In the genomic region with DNA sequence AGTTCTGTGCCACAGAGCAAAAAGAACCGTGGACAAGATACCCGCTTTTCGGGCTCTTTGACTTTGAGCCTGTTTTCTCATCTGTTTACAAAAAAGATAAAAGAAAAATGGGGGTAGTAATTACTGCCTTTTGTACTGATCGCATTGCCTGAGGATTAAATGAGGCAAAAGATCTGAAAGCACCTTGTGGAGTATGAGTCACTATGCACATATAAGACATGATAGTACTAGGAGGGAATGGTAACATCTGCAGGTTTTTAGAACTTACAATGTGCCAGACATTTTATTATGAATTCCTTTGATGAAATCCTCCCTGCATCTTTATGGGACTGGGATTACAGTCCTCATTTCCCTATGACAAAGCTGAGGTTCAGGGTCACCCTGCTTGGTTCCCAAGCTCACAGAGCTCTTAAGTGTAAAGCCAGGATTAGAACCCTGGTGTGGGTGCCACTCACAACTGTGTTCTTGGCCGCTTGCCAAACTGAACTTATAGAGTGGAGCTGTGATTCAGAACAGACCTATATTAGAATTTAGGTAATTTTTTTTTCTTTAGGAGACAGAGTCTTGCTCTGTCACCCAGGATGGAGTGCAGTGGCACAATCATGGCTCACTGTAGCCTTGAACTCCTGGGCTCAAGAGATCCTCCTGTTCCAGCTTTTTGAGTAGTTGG, we compare ENCODE assay signal across 1 cellular context.
TF ChIP-seq lines count a peak whose summit lies in the region.

No MANE protein-coding gene starts in this region.

TF ChIP-seq in HepG2, 621 proteins besides CTCF, POLR2A, EP300 and RAD21 (continues in another document):
- TF ChIP-seq ZNF335 (CRISPR knock-in tag; IDR thresholded peaks at IDR 0.05): no peak
- no peak for TF ChIP-seq DNMT3B (CRISPR knock-in tag; conservative IDR thresholded peaks at IDR 0.05)
- TF ChIP-seq HMGA1 (CRISPR knock-in tag; conservative IDR thresholded peaks at IDR 0.05): no peak
- TF ChIP-seq, protein P1, sequence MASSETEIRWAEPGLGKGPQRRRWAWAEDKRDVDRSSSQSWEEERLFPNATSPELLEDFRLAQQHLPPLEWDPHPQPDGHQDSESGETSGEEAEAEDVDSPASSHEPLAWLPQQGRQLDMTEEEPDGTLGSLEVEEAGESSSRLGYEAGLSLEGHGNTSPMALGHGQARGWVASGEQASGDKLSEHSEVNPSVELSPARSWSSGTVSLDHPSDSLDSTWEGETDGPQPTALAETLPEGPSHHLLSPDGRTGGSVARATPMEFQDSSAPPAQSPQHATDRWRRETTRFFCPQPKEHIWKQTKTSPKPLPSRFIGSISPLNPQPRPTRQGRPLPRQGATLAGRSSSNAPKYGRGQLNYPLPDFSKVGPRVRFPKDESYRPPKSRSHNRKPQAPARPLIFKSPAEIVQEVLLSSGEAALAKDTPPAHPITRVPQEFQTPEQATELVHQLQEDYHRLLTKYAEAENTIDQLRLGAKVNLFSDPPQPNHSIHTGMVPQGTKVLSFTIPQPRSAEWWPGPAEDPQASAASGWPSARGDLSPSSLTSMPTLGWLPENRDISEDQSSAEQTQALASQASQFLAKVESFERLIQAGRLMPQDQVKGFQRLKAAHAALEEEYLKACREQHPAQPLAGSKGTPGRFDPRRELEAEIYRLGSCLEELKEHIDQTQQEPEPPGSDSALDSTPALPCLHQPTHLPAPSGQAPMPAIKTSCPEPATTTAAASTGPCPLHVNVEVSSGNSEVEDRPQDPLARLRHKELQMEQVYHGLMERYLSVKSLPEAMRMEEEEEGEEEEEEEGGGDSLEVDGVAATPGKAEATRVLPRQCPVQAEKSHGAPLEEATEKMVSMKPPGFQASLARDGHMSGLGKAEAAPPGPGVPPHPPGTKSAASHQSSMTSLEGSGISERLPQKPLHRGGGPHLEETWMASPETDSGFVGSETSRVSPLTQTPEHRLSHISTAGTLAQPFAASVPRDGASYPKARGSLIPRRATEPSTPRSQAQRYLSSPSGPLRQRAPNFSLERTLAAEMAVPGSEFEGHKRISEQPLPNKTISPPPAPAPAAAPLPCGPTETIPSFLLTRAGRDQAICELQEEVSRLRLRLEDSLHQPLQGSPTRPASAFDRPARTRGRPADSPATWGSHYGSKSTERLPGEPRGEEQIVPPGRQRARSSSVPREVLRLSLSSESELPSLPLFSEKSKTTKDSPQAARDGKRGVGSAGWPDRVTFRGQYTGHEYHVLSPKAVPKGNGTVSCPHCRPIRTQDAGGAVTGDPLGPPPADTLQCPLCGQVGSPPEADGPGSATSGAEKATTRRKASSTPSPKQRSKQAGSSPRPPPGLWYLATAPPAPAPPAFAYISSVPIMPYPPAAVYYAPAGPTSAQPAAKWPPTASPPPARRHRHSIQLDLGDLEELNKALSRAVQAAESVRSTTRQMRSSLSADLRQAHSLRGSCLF (CRISPR knock-in tag; IDR thresholded peaks at IDR 0.05; ENCODE audit: borderline replicate concordance): no peak
- TF ChIP-seq IKZF1 (IDR thresholded peaks at IDR 0.05): no peak
- TF ChIP-seq ZFP36L2 (CRISPR knock-in tag; IDR thresholded peaks at IDR 0.05): no peak
- no peak for TF ChIP-seq MATR3 (CRISPR knock-in tag; IDR thresholded peaks at IDR 0.05)
- TF ChIP-seq KDM2A (CRISPR knock-in tag; IDR thresholded peaks at IDR 0.05; ENCODE audit: borderline replicate concordance, low read depth): no peak
- no peak for TF ChIP-seq ZNF468 (CRISPR knock-in tag; IDR thresholded peaks at IDR 0.05)
- TF ChIP-seq ZNF350 (CRISPR knock-in tag; IDR thresholded peaks at IDR 0.05; ENCODE audit: borderline replicate concordance, low read depth): no peak
- TF ChIP-seq, protein P2, sequence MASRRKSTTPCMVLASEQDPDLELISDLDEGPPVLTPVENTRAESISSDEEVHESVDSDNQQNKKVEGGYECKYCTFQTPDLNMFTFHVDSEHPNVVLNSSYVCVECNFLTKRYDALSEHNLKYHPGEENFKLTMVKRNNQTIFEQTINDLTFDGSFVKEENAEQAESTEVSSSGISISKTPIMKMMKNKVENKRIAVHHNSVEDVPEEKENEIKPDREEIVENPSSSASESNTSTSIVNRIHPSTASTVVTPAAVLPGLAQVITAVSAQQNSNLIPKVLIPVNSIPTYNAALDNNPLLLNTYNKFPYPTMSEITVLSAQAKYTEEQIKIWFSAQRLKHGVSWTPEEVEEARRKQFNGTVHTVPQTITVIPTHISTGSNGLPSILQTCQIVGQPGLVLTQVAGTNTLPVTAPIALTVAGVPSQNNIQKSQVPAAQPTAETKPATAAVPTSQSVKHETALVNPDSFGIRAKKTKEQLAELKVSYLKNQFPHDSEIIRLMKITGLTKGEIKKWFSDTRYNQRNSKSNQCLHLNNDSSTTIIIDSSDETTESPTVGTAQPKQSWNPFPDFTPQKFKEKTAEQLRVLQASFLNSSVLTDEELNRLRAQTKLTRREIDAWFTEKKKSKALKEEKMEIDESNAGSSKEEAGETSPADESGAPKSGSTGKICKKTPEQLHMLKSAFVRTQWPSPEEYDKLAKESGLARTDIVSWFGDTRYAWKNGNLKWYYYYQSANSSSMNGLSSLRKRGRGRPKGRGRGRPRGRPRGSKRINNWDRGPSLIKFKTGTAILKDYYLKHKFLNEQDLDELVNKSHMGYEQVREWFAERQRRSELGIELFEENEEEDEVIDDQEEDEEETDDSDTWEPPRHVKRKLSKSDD (CRISPR knock-in tag; IDR thresholded peaks at IDR 0.05; ENCODE audit: low read depth): no peak
- TF ChIP-seq, protein P3, sequence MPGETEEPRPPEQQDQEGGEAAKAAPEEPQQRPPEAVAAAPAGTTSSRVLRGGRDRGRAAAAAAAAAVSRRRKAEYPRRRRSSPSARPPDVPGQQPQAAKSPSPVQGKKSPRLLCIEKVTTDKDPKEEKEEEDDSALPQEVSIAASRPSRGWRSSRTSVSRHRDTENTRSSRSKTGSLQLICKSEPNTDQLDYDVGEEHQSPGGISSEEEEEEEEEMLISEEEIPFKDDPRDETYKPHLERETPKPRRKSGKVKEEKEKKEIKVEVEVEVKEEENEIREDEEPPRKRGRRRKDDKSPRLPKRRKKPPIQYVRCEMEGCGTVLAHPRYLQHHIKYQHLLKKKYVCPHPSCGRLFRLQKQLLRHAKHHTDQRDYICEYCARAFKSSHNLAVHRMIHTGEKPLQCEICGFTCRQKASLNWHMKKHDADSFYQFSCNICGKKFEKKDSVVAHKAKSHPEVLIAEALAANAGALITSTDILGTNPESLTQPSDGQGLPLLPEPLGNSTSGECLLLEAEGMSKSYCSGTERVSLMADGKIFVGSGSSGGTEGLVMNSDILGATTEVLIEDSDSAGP (CRISPR knock-in tag; IDR thresholded peaks at IDR 0.05; ENCODE audit: borderline replicate concordance): no peak
- no peak for TF ChIP-seq ZNF746 (CRISPR knock-in tag; IDR thresholded peaks at IDR 0.05)
- no peak for TF ChIP-seq KLF15 (CRISPR knock-in tag; IDR thresholded peaks at IDR 0.05; ENCODE audit: borderline replicate concordance)
- TF ChIP-seq, protein P4, sequence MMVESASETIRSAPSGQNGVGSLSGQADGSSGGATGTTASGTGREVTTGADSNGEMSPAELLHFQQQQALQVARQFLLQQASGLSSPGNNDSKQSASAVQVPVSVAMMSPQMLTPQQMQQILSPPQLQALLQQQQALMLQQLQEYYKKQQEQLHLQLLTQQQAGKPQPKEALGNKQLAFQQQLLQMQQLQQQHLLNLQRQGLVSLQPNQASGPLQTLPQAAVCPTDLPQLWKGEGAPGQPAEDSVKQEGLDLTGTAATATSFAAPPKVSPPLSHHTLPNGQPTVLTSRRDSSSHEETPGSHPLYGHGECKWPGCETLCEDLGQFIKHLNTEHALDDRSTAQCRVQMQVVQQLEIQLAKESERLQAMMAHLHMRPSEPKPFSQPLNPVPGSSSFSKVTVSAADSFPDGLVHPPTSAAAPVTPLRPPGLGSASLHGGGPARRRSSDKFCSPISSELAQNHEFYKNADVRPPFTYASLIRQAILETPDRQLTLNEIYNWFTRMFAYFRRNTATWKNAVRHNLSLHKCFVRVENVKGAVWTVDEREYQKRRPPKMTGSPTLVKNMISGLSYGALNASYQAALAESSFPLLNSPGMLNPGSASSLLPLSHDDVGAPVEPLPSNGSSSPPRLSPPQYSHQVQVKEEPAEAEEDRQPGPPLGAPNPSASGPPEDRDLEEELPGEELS (CRISPR knock-in tag; IDR thresholded peaks at IDR 0.05): peak; percentile 83
- no peak for TF ChIP-seq NFRKB (IDR thresholded peaks at IDR 0.05)
- TF ChIP-seq, protein P5, sequence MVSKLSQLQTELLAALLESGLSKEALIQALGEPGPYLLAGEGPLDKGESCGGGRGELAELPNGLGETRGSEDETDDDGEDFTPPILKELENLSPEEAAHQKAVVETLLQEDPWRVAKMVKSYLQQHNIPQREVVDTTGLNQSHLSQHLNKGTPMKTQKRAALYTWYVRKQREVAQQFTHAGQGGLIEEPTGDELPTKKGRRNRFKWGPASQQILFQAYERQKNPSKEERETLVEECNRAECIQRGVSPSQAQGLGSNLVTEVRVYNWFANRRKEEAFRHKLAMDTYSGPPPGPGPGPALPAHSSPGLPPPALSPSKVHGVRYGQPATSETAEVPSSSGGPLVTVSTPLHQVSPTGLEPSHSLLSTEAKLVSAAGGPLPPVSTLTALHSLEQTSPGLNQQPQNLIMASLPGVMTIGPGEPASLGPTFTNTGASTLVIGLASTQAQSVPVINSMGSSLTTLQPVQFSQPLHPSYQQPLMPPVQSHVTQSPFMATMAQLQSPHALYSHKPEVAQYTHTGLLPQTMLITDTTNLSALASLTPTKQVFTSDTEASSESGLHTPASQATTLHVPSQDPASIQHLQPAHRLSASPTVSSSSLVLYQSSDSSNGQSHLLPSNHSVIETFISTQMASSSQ (IDR thresholded peaks at IDR 0.05; ENCODE audit: low read depth): no peak
- TF ChIP-seq, protein P5 (CRISPR knock-in tag; IDR thresholded peaks at IDR 0.05; ENCODE audit: borderline replicate concordance): no peak
- TF ChIP-seq ZNF431 (CRISPR knock-in tag; IDR thresholded peaks at IDR 0.05; ENCODE audit: borderline replicate concordance, low read depth): no peak
- no peak for TF ChIP-seq ZNF451 (CRISPR knock-in tag; IDR thresholded peaks at IDR 0.05)
- no peak for TF ChIP-seq HNRNPUL1 (IDR thresholded peaks at IDR 0.05; ENCODE audit: low read depth, low read length)
- TF ChIP-seq, protein P6, sequence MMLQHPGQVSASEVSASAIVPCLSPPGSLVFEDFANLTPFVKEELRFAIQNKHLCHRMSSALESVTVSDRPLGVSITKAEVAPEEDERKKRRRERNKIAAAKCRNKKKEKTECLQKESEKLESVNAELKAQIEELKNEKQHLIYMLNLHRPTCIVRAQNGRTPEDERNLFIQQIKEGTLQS (CRISPR knock-in tag; IDR thresholded peaks at IDR 0.05): peak; percentile 54; the same call in 1 of the 2 replicates
- TF ChIP-seq SMYD3 (CRISPR knock-in tag; IDR thresholded peaks at IDR 0.05): no peak
- TF ChIP-seq, protein P7, sequence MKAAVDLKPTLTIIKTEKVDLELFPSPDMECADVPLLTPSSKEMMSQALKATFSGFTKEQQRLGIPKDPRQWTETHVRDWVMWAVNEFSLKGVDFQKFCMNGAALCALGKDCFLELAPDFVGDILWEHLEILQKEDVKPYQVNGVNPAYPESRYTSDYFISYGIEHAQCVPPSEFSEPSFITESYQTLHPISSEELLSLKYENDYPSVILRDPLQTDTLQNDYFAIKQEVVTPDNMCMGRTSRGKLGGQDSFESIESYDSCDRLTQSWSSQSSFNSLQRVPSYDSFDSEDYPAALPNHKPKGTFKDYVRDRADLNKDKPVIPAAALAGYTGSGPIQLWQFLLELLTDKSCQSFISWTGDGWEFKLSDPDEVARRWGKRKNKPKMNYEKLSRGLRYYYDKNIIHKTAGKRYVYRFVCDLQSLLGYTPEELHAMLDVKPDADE (CRISPR knock-in tag; IDR thresholded peaks at IDR 0.05): no peak
- TF ChIP-seq ZNF496 (CRISPR knock-in tag; IDR thresholded peaks at IDR 0.05; ENCODE audit: insufficient replicate concordance): no peak
- no peak for TF ChIP-seq HNRNPH1 (optimal IDR thresholded peaks at IDR 0.05; ENCODE audit: low read depth, low read length)
- no peak for TF ChIP-seq ARNT (IDR thresholded peaks at IDR 0.05)
- peak; percentile 38; the same call in 1 of the 2 replicates for TF ChIP-seq SIX1 (CRISPR knock-in tag; IDR thresholded peaks at IDR 0.05; ENCODE audit: borderline replicate concordance)
- TF ChIP-seq ZNF780A (CRISPR knock-in tag; IDR thresholded peaks at IDR 0.05): no peak
- TF ChIP-seq, protein P8, sequence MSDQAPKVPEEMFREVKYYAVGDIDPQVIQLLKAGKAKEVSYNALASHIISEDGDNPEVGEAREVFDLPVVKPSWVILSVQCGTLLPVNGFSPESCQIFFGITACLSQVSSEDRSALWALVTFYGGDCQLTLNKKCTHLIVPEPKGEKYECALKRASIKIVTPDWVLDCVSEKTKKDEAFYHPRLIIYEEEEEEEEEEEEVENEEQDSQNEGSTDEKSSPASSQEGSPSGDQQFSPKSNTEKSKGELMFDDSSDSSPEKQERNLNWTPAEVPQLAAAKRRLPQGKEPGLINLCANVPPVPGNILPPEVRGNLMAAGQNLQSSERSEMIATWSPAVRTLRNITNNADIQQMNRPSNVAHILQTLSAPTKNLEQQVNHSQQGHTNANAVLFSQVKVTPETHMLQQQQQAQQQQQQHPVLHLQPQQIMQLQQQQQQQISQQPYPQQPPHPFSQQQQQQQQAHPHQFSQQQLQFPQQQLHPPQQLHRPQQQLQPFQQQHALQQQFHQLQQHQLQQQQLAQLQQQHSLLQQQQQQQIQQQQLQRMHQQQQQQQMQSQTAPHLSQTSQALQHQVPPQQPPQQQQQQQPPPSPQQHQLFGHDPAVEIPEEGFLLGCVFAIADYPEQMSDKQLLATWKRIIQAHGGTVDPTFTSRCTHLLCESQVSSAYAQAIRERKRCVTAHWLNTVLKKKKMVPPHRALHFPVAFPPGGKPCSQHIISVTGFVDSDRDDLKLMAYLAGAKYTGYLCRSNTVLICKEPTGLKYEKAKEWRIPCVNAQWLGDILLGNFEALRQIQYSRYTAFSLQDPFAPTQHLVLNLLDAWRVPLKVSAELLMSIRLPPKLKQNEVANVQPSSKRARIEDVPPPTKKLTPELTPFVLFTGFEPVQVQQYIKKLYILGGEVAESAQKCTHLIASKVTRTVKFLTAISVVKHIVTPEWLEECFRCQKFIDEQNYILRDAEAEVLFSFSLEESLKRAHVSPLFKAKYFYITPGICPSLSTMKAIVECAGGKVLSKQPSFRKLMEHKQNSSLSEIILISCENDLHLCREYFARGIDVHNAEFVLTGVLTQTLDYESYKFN (CRISPR knock-in tag; conservative IDR thresholded peaks at IDR 0.05): peak; percentile 67
- no peak for TF ChIP-seq HOXA5 (CRISPR knock-in tag; IDR thresholded peaks at IDR 0.05)
- no peak for TF ChIP-seq ZSCAN20 (CRISPR knock-in tag; IDR thresholded peaks at IDR 0.05; ENCODE audit: borderline replicate concordance)
- peak; percentile 33; the same call in 1 of the 2 replicates for TF ChIP-seq ELF3 (CRISPR knock-in tag; IDR thresholded peaks at IDR 0.05)
